ENCODE assay signal across 12 cellular contexts in genomic region chr5:112479418-112479817, GRCh38.
DNase-seq lines count a peak whose midpoint lies in the region; ATAC-seq and TF ChIP-seq lines count a peak whose summit lies in the region.
"Had no signal": no experiment of that assay in that cellular context is flagged by ENCODE, and none has a peak within 500 bp of the region (broad histone marks: within the 10 kb centered on the region; RNA-seq: fewer than 3 reads in every experiment).

No MANE protein-coding gene starts in this region.

- H3K36me3 ChIP-seq in prostate gland (no peaks in the 10 kb centered on the region), MM.1S (replicated peaks; ENCODE audit: insufficient read depth, low read length) (no peaks in the 10 kb centered on the region)
- H3K36me3 ChIP-seq: heart right ventricle had no signal

- H3K36me3 Mint-ChIP-seq in activated T-helper 17 cell treated with anti-CD3 and anti-CD28 coated beads, Interleukin-2, amount 50 U/mL, for 72 hours (ENCODE audit: low read depth) = no peaks in the 10 kb centered on the region

- no peaks in the 10 kb centered on the region for H3K79me2 ChIP-seq in MM.1S (ENCODE audit: low read length)

- intact Hi-C loops in prostate gland (cut with DNase I) = no loop called here

- H3F3A ChIP-seq in MM.1S (ENCODE audit: insufficient read depth, low read length) = no peaks in the 10 kb centered on the region

- peak; percentile 27 for DNase-seq in NCI-H226
- DNase-seq in epithelial cell of prostate (ENCODE audit: low read depth, low spot score) = peak; percentile 58
- peak; percentile 56 for DNase-seq in prostate gland (ENCODE audit: low spot score)
- no peak for DNase-seq in MM.1S
- DNase-seq: activated T-cell treated with anti-CD3 and anti-CD28 coated beads for 4 hours, cerebellar nuclear complex, heart right ventricle had no signal

- H3K4me1 ChIP-seq in prostate gland (replicated peaks) (no peaks in the 10 kb centered on the region), MM.1S (ENCODE audit: low read length) (no peaks in the 10 kb centered on the region)

- no peaks in the 10 kb centered on the region for H4K20me1 ChIP-seq in MM.1S (ENCODE audit: insufficient read depth, low read length)

- H3K27ac Mint-ChIP-seq in activated T-helper 17 cell treated with anti-CD3 and anti-CD28 coated beads, Interleukin-2, amount 50 U/mL, for 72 hours = no peak overlapping the region

- H3K9me2 ChIP-seq in MM.1S (replicated peaks; ENCODE audit: insufficient read depth, low read length) = no peaks in the 10 kb centered on the region

- 48% methylated on average over 1 of the region's 1 CpG for WGBS in prostate gland

- H3K4me1 Mint-ChIP-seq in activated T-helper 17 cell treated with anti-CD3 and anti-CD28 coated beads, Interleukin-2, amount 50 U/mL, for 72 hours = no peaks in the 10 kb centered on the region

- peak overlapping the region; percentile 49 for H3K27ac ChIP-seq in epithelial cell of prostate
- no peak overlapping the region for H3K27ac ChIP-seq in prostate gland
- no peak overlapping the region for H3K27ac ChIP-seq in MM.1S (ENCODE audit: low read length)
- H3K27ac ChIP-seq: heart right ventricle had no signal

- no peak overlapping the region for H3K4me2 ChIP-seq in MM.1S (ENCODE audit: low read depth, low read length)

- H3K4me3 ChIP-seq in prostate gland (no peak overlapping the region), MM.1S (ENCODE audit: low read length) (no peak overlapping the region)
- H3K4me3 ChIP-seq: heart right ventricle, skin epidermis had no signal

- H3K9me3 ChIP-seq in prostate gland = no peaks in the 10 kb centered on the region
- H3K9me3 ChIP-seq in MM.1S (replicated peaks; ENCODE audit: insufficient read depth, low read length) = no peaks in the 10 kb centered on the region

- H3K9ac ChIP-seq in MM.1S (ENCODE audit: low read length) = no peak overlapping the region

- TF ChIP-seq CTCF in prostate gland (IDR thresholded peaks at IDR 0.05) (no peak), MM.1S (IDR thresholded peaks at IDR 0.05; ENCODE audit: low read length) (no peak)

- H3K9me3 Mint-ChIP-seq in activated T-helper 17 cell treated with anti-CD3 and anti-CD28 coated beads, Interleukin-2, amount 50 U/mL, for 72 hours = peaks cover 9% of the 10 kb centered on the region

- no peak overlapping the region for H2AFZ ChIP-seq in MM.1S (ENCODE audit: low read length)

- ATAC-seq in GM18511 (IDR thresholded peaks at IDR 0.05; ENCODE audit: unreplicated experiment) (peak; percentile 74), GM21360 (IDR thresholded peaks at IDR 0.05; ENCODE audit: unreplicated experiment) (no peak), HG03280 (IDR thresholded peaks at IDR 0.05; ENCODE audit: unreplicated experiment) (no peak)
- no peak for ATAC-seq in activated T-helper 17 cell treated with anti-CD3 and anti-CD28 coated beads, Interleukin-2, amount 50 U/mL, for 72 hours (replicated peaks)

- H3K27me3 ChIP-seq in prostate gland (replicated peaks; ENCODE audit: insufficient read depth) (no peaks in the 10 kb centered on the region), MM.1S (replicated peaks; ENCODE audit: insufficient read depth, low read length) (no peaks in the 10 kb centered on the region)

- no peak overlapping the region for H3K4me3 Mint-ChIP-seq in activated T-helper 17 cell treated with anti-CD3 and anti-CD28 coated beads, Interleukin-2, amount 50 U/mL, for 72 hours

- TF ChIP-seq POLR2A in prostate gland (IDR thresholded peaks at IDR 0.05) = no peak

- peaks cover 16% of the 10 kb centered on the region for H3K27me3 Mint-ChIP-seq in activated T-helper 17 cell treated with anti-CD3 and anti-CD28 coated beads, Interleukin-2, amount 50 U/mL, for 72 hours
